Comparison of ENCODE assay signal across 25 cellular contexts in genomic region chr3:57743511-57743910, GRCh38. TPM values are rescaled to one million over a fixed set of nuclear protein-coding genes. Genes with fewer than 3 reads are reported as not detected.
A peak's percentile ranks its signal among the peaks of the same experiment; 100 is the strongest.
DNase-seq lines count a peak whose midpoint lies in the region; ATAC-seq and TF ChIP-seq lines count a peak whose summit lies in the region.
"Had no signal": no experiment of that assay in that cellular context is flagged by ENCODE, and none has a peak within 500 bp of the region (broad histone marks: within the 10 kb centered on the region; RNA-seq: fewer than 3 reads in every experiment).

No MANE protein-coding gene starts in this region.

- ATAC-seq in SK-N-SH treated with all-trans-retinoic acid at 6 μM for 48 hours (peak; percentile 36; the same call in 1 of the 3 replicates), PC-3 (peak; percentile 97), HG03565 (IDR thresholded peaks at IDR 0.05; ENCODE audit: unreplicated experiment) (no peak)
- ATAC-seq: GM23338, Panc1, T-cell had no signal

- TF ChIP-seq RAD21 in SK-N-SH (IDR thresholded peaks at IDR 0.05; ENCODE audit: low read length): no peak

- H3K27ac ChIP-seq in SK-N-SH (ENCODE audit: low read depth in 2 of 2, low read length in 1 of 2) (no peak overlapping the region), PC-3 (ENCODE audit: low read length) (no peak overlapping the region)
- H3K27ac ChIP-seq: 22Rv1, SJCRH30 had no signal

- TF ChIP-seq CTCF in SK-N-SH (IDR thresholded peaks at IDR 0.05): no peak
- TF ChIP-seq CTCF in PC-3 (conservative IDR thresholded peaks at IDR 0.05; ENCODE audit: low read depth, low read length): no peak
- no peak for TF ChIP-seq CTCF in epithelial cell of esophagus (IDR thresholded peaks at IDR 0.05; ENCODE audit: insufficient read depth, low read depth, low read length, missing control alignments)

- H3K27me3 ChIP-seq in SK-N-SH (ENCODE audit: insufficient read depth) (no peaks in the 10 kb centered on the region), PC-3 (ENCODE audit: low read length) (no peaks in the 10 kb centered on the region)
- H3K27me3 ChIP-seq: SJCRH30 had no signal

- H3F3A ChIP-seq in SK-N-SH (replicated peaks; ENCODE audit: insufficient read depth) (peaks cover 4% of the 10 kb centered on the region), PC-3 (ENCODE audit: low read length, unreplicated experiment) (no peaks in the 10 kb centered on the region)

- no peaks in the 10 kb centered on the region for H3K36me3 ChIP-seq in SK-N-SH (replicated peaks in 1 of 2; ENCODE audit: control insufficient read depth in 1 of 2, insufficient read depth in 2 of 2, low read length in 1 of 2)
- H3K36me3 ChIP-seq in PC-3 (ENCODE audit: low read depth, low read length): no peaks in the 10 kb centered on the region
- H3K36me3 ChIP-seq: SJCRH30 had no signal

- H2AFZ ChIP-seq in SK-N-SH (ENCODE audit: low read depth): no peak overlapping the region
- no peak overlapping the region for H2AFZ ChIP-seq in PC-3 (ENCODE audit: low read length)
- H2AFZ ChIP-seq: GM23338 had no signal

- CTCF ChIA-PET in SK-N-SH (lab: Yijun Ruan, JAX) (no interaction called here), PC-3 (lab: Charles Lee) (no interaction called here)

- H3K4me2 ChIP-seq in SK-N-SH: no peak overlapping the region
- no peak overlapping the region for H3K4me2 ChIP-seq in PC-3 (ENCODE audit: low read length)
- H3K4me2 ChIP-seq: GM23338 had no signal

- no peaks in the 10 kb centered on the region for H3K9me2 ChIP-seq in SK-N-SH
- no peaks in the 10 kb centered on the region for H3K9me2 ChIP-seq in PC-3 (replicated peaks; ENCODE audit: low read length)

- no peak overlapping the region for H3K9ac ChIP-seq in SK-N-SH
- H3K9ac ChIP-seq in PC-3 (ENCODE audit: low read length): no peak overlapping the region

- WGBS in SK-N-SH (ENCODE audit: low lambda C conversion rate): 66% methylated on average over 1 of the region's 1 CpG

- H3K9me3 ChIP-seq in SK-N-SH (no peaks in the 10 kb centered on the region), PC-3 (ENCODE audit: low read length) (no peaks in the 10 kb centered on the region)
- H3K9me3 ChIP-seq: SJCRH30 had no signal

- H3K4me1 ChIP-seq in SK-N-SH (ENCODE audit: control insufficient read depth in 1 of 2, insufficient read depth in 2 of 2, low read depth in 1 of 2, low read length in 1 of 2) (peaks cover 0 to 2% of the 10 kb centered on the region in 2 experiments; a peak in 1 of 4 replicates), PC-3 (ENCODE audit: insufficient read depth, low read length) (peaks cover 3% of the 10 kb centered on the region; the same call in 1 of the 2 replicates)
- H3K4me1 ChIP-seq: SJCRH30 had no signal

- intact Hi-C loops in PC-3 (cut with micrococcal nuclease): no loop called here

- BruUV-seq in PC-3 (replicated peaks; lab: Mats Ljungman, UMichigan): no TSS peak

- H4K20me1 ChIP-seq in SK-N-SH (ENCODE audit: insufficient read depth) (no peaks in the 10 kb centered on the region), PC-3 (ENCODE audit: low read length) (no peaks in the 10 kb centered on the region)

- no peaks in the 10 kb centered on the region for H3K79me2 ChIP-seq in SK-N-SH (ENCODE audit: insufficient read depth)
- no peaks in the 10 kb centered on the region for H3K79me2 ChIP-seq in PC-3 (ENCODE audit: low read length)

- POLR2A ChIA-PET in SK-N-SH (lab: Yijun Ruan, JAX) (no interaction called here), PC-3 (lab: Charles Lee; ENCODE audit: unreplicated experiment) (no interaction called here)

- no peak for TF ChIP-seq EP300 in SK-N-SH (IDR thresholded peaks at IDR 0.05; ENCODE audit: borderline replicate concordance in 1 of 2, low read depth in 1 of 2, low read length in 1 of 2)

- H3K4me3 ChIP-seq in SK-N-SH (ENCODE audit: low read depth in 2 of 2, low read length in 1 of 2): no peak overlapping the region
- H3K4me3 ChIP-seq in PC-3 (ENCODE audit: low read length): no peak overlapping the region
- no peak overlapping the region for H3K4me3 ChIP-seq in epithelial cell of esophagus (ENCODE audit: low read length)
- H3K4me3 ChIP-seq: GM23338, SJCRH30 had no signal

- no peak for DNase-seq in SK-N-SH
- peak; percentile 54 for DNase-seq in PC-3
- peak; percentile 55 for DNase-seq in epithelial cell of esophagus (ENCODE audit: low read depth)
- DNase-seq in NOMO-1 treated with dmso at 0.1 percent for 144 hours (lab: John Stamatoyannopoulos, UW; ENCODE audit: unreplicated experiment): no peak
- DNase-seq in NCI-H1694 (lab: John Stamatoyannopoulos, UW): no peak
- no peak for DNase-seq in SIG-M5 treated with dmso at 0.1 percent for 504 hours (lab: John Stamatoyannopoulos, UW; ENCODE audit: unreplicated experiment)
- DNase-seq: ACHN, Calu3, DMS79 treated with DMSO at 0.1 percent for 48 hours, H9, HFFc6, Kasumi-1, NCI-H1092 treated with DMSO at 0.1 percent for 48 hours, NCI-H1436 treated with DMSO at 0.1 percent for 48 hours, NCI-H1930, NCI-H2107, NCI-H524 treated with DMSO at 0.1 percent for 48 hours, NCI-H82, SJCRH30, T-cell had no signal

TF ChIP-seq in SK-N-SH treated with all-trans-retinoic acid at 6 μM for 48 hours, 23 proteins besides CTCF, POLR2A, EP300 and RAD21:
- TF ChIP-seq BACH2 (CRISPR knock-in tag; IDR thresholded peaks at IDR 0.05; ENCODE audit: borderline replicate concordance) (no peak), POU6F1 (CRISPR knock-in tag; IDR thresholded peaks at IDR 0.05; ENCODE audit: borderline replicate concordance, low read depth) (no peak), ZFP30 (CRISPR knock-in tag; IDR thresholded peaks at IDR 0.05) (no peak), ISL1 (CRISPR knock-in tag; IDR thresholded peaks at IDR 0.05) (no peak), ZFP3 (CRISPR knock-in tag; IDR thresholded peaks at IDR 0.05) (no peak), RARB (CRISPR knock-in tag; IDR thresholded peaks at IDR 0.05) (no peak), ZNF565 (CRISPR knock-in tag; conservative IDR thresholded peaks at IDR 0.05; ENCODE audit: low read depth) (no peak), ESRRG (CRISPR knock-in tag; IDR thresholded peaks at IDR 0.05) (no peak), ZNF70 (CRISPR knock-in tag; IDR thresholded peaks at IDR 0.05) (no peak), SNAI2 (CRISPR knock-in tag; IDR thresholded peaks at IDR 0.05) (no peak), CSDC2 (CRISPR knock-in tag; IDR thresholded peaks at IDR 0.05) (no peak), OSR1 (CRISPR knock-in tag; IDR thresholded peaks at IDR 0.05) (no peak), ARNTL (CRISPR knock-in tag; IDR thresholded peaks at IDR 0.05; ENCODE audit: borderline replicate concordance, low read depth) (no peak)

TF ChIP-seq in SK-N-SH, 30 proteins besides CTCF, POLR2A, EP300 and RAD21 (continues in another document):
- TF ChIP-seq MAX (IDR thresholded peaks at IDR 0.05; ENCODE audit: low read depth) (no peak), FOXJ3 (CRISPR knock-in tag; IDR thresholded peaks at IDR 0.05) (no peak), YY1 (IDR thresholded peaks at IDR 0.05; ENCODE audit: low read depth) (no peak), ZBTB33 (IDR thresholded peaks at IDR 0.05; ENCODE audit: borderline replicate concordance, low read depth) (no peak), SMC3 (IDR thresholded peaks at IDR 0.05; ENCODE audit: low read depth, low read length) (no peak), TEAD4 (IDR thresholded peaks at IDR 0.05; ENCODE audit: borderline replicate concordance, insufficient read depth) (no peak), FOXM1 (IDR thresholded peaks at IDR 0.05; ENCODE audit: low read depth) (no peak)

RNA-seq across cellular contexts. Expression of gene SLMAP, which starts 12.6 kb away (rescaled TPM):
- polyA plus RNA-seq in SK-N-SH (2012; rRNA removed): 10.5 and 11.7 TPM in 2 replicates
- 14.4 and 16.5 TPM in 2 replicates for polyA plus RNA-seq in SK-N-SH (2012; cell fraction: cytosol; rRNA removed)
- 13.9 and 19.8 TPM in 2 replicates for polyA plus RNA-seq in SK-N-SH (2012; cell fraction: nucleus; rRNA removed)
- total RNA-seq in PC-3 (2014; rRNA removed): 55.2 and 60.0 TPM in 2 replicates

RNA-seq across cellular contexts. Expression of gene DENND6A, which starts 50.6 kb away (rescaled TPM):
- 5.8 and 9.7 TPM in 2 replicates for polyA plus RNA-seq in SK-N-SH (2012; rRNA removed)
- 6.4 and 6.6 TPM in 2 replicates for polyA plus RNA-seq in SK-N-SH (2012; cell fraction: cytosol; rRNA removed)
- polyA plus RNA-seq in SK-N-SH (2012; cell fraction: nucleus; rRNA removed): 3.9 and 9.9 TPM in 2 replicates
- 16.9 and 17.6 TPM in 2 replicates for total RNA-seq in PC-3 (2014; rRNA removed)

Comparison
In these comparisons a context has a peak if more than half of its experiments do, and no peak if none do; other contexts are left out.
1. DNase-seq: peak in PC-3 (single experiment) and epithelial cell of esophagus (single experiment); none in SK-N-SH (single experiment), NOMO-1 treated with dmso at 0.1 percent for 144 hours (single experiment), NCI-H1694 (single experiment) and SIG-M5 treated with dmso at 0.1 percent for 504 hours (single experiment).